ENCODE assay signal across 12 cellular contexts in genomic region chr2:101241158-101241557, GRCh38.
"Had no signal": no experiment of that assay in that cellular context is flagged by ENCODE, and none has a peak within 500 bp of the region (broad histone marks: within the 10 kb centered on the region; RNA-seq: fewer than 3 reads in every experiment).

No MANE protein-coding gene starts in this region.

- ATAC-seq: left ventricle myocardium superior; stimulated activated naive CD8-positive, alpha-beta T cell treated with anti-CD3 and anti-CD28 coated beads, Interleukin-15, Interleukin-2, amounts not matched to agents 100 U/mL and 50 U/mL, for 24 hours had no signal

- H3K36me3 ChIP-seq: sigmoid colon, uterus had no signal

- H3K27me3 ChIP-seq: sigmoid colon, testis, uterus had no signal

- H3K9me3 ChIP-seq: sigmoid colon, testis, uterus had no signal

- H3K27ac ChIP-seq: sigmoid colon, testis, uterus had no signal

- H3K4me1 ChIP-seq: testis, uterus had no signal

- DNase-seq: activated CD4-positive, alpha-beta T cell treated with anti-CD3 and anti-CD28 coated beads, Interleukin-2, amount 50 U/mL, for 1 hour; activated CD4-positive, CD25-positive, alpha-beta regulatory T cell; activated naive CD4-positive, alpha-beta T cell treated with anti-CD3 and anti-CD28 coated beads, Interleukin-2, amount 10 ng/mL, durations not matched to agents 7 days and 5 days; activated T-cell treated with anti-CD3 and anti-CD28 coated beads for 4 hours; effector memory CD4-positive, alpha-beta T cell; kidney; left ventricle myocardium superior; sigmoid colon; stimulated activated CD4-positive, alpha-beta T cell treated with anti-CD3 and anti-CD28 coated beads, Interleukin-2, amount 100 ng/mL, for 48 hours; stimulated activated naive CD8-positive, alpha-beta T cell treated with anti-CD3 and anti-CD28 coated beads, Interleukin-15, Interleukin-2, amounts not matched to agents 100 U/mL and 50 U/mL, for 24 hours; testis; uterus had no signal

- H3K4me3 ChIP-seq: sigmoid colon, testis, uterus had no signal
